8 cellular contexts compared by ENCODE assay signal in the genomic region with DNA sequence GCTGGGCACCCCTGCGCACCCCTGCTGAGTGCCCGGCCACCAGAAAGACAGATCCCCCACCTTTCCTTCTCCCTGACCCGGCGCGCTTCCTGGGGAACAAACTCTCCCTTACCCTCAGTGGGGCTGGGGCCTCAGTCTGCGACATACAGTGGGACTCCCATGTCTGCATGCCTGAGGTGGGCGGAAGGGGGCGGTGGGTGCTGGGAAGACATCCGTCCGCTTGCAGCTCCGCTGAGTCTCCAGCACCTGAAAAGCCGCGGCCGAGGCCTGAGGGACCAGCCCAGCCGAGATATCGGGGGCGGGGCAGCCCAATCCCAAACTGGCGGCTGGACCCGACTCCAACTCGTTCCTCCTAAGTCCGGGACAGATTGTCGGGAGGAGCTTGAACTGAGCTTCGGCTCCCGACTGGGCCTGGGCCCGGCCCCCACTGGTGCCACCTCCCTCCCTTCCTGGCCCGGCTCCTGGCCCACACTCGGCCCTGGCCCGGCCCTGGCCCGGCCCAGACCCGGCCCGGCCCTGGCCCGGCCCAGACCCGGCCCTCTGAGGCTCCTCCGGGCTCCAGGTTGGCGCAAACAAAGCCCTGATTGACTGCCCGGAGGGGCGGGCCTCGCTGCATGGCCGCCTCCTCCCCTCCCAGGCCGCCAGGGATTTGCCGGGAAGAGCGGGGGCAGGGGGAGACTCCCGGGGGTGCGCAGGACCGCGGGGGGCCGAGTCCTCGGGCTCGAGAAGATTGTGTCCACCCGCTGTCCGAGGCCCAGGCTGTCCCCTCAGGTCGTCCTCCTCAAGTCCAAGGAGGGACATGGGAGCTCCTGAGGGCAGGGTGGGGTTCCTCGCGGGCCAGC. TPM values are rescaled to one million over a fixed set of nuclear protein-coding genes. Genes with fewer than 3 reads are reported as not detected.
DNase-seq lines count a peak whose midpoint lies in the region; ATAC-seq and TF ChIP-seq lines count a peak whose summit lies in the region.

No MANE protein-coding gene starts in this region.

- H3K27me3 ChIP-seq in ovary: no peaks in the 10 kb centered on the region

- H3K9me3 ChIP-seq in ovary: no peaks in the 10 kb centered on the region

- ATAC-seq in left cardiac atrium (peak; percentile 86 to 91), HG02870 (IDR thresholded peaks at IDR 0.05; ENCODE audit: unreplicated experiment) (no peak), GM19035 (IDR thresholded peaks at IDR 0.05; ENCODE audit: unreplicated experiment) (no peak)

- DNase-seq in EL (peak; percentile 69), NCI-H460 (ENCODE audit: extremely low read depth, low read depth) (peak; percentile 18), left cardiac atrium (peak; percentile 78), ovary (peak; percentile 80 to 83 (median 81)), NCI-H345 (lab: John Stamatoyannopoulos, UW) (no peak)

- H3K36me3 ChIP-seq in ovary: no peaks in the 10 kb centered on the region

- intact Hi-C loops in left cardiac atrium (cut with DNase I): loop anchor here in 1 of 2 donors (5.0 kb wide), 1 partner anchor 117 kb away; no protein-coding TSS in a partner anchor
- intact Hi-C loops in ovary (cut with DNase I): loop anchor here in 2 of 4 donors (2.0 to 10.0 kb wide), 3 partner anchors 114 to 192 kb away; a partner anchor contains a TSS

- peak overlapping the region; percentile 73 for H3K27ac ChIP-seq in angular gyrus (ENCODE audit: low read depth, low read length)
- H3K27ac ChIP-seq in ovary: peak overlapping the region; percentile 83 to 94

- no peak for TF ChIP-seq EP300 in ovary (IDR thresholded peaks at IDR 0.05)

- TF ChIP-seq POLR2A in ovary (IDR thresholded peaks at IDR 0.05): peak; percentile 19

- TF ChIP-seq CTCF in ovary (IDR thresholded peaks at IDR 0.05): no peak

- H3K4me3 ChIP-seq in ovary: peak overlapping the region; percentile 52

- 32 to 39% (median 36%) methylated on average over 29 to 54 of the region's 54 CpGs for WGBS in ovary, 3 donors

- H3K4me1 ChIP-seq in ovary (ENCODE audit: insufficient read depth): no peaks in the 10 kb centered on the region

RNA-seq across cellular contexts. Expression of a gene that starts 0.9 kb away (rescaled TPM):
- 0.82 and 1.2 TPM in 2 replicates for total RNA-seq in NCI-H460 (2014; rRNA removed; shearing (Covaris generic))
- polyA plus RNA-seq in NCI-H460 (2014; cell fraction: nucleus; rRNA removed): 0.75 and 1.9 TPM in 2 replicates
- total RNA-seq in left cardiac atrium (10 to 100 TPM in 1 of 2 donors, 1 to 10 TPM in 1; 9.1 to 12.3 TPM), ovary (10 to 100 TPM in 5 of 7 donors, 1 to 10 TPM in 2; 8.1 to 41.4 (median 24.1) TPM)
- 10 to 100 TPM; 16.3 to 37.1 TPM for polyA plus RNA-seq in ovary

Comparison
In these comparisons a context has a peak if more than half of its experiments do, and no peak if none do; other contexts are left out.
1. ATAC-seq: peak in left cardiac atrium (2 of 2); none in HG02870 (single experiment) and GM19035 (single experiment).